Comparison of ENCODE assay signal across 1 cellular context in the genomic region with DNA sequence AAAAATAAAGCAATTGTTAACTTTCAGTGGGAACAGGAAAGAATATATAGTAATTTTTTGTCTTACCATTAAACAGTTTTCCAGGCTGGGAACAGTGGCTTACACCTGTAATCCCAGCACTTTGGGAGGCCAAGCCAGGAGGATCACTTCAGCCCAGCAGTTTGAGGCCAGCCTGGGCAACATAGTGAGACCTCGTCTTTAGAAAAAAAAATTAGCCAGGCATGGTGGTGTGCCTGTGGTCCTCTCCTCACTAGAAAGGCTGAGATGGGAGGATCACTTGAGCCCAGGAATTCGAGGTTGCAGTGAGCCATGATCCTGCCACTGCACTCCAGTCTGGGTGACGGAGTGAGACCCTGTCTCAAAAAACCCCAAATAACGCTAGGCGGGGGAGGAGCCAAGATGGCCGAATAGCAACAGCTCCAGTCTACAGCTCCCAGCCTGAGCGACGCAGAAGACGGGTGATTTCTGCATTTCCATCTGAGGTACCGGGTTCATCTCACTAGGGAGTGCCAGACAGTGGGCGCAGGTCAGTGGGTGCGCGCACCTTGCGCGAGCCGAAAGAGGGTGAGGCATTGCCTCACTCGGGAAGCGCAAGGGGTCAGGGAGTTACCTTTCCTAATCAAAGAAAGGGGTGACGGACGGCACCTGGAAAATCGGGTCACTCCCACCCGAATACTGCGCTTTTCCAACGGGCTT.
TF ChIP-seq lines count a peak whose summit lies in the region.

No MANE protein-coding gene starts in this region.

TF ChIP-seq in H1, 55 proteins besides CTCF, POLR2A, EP300 and RAD21:
- TF ChIP-seq YY1 (IDR thresholded peaks at IDR 0.05; ENCODE audit: low read depth, low read length), result peak; percentile 67; the same call in 1 of the 2 replicates
